In genomic region chrX:129678176-129678880, GRCh38 we compare ENCODE assay signal across 8 cellular contexts. TPM values are rescaled to one million over a fixed set of nuclear protein-coding genes. Genes with fewer than 3 reads are reported as not detected.
DNase-seq lines count a peak whose midpoint lies in the region; ATAC-seq and TF ChIP-seq lines count a peak whose summit lies in the region.

No MANE protein-coding gene starts in this region.

- no peak for TF ChIP-seq POLR2A in gastroesophageal sphincter (IDR thresholded peaks at IDR 0.05)

- no peaks in the 10 kb centered on the region for H3K79me1 ChIP-seq in trophoblast cell (ENCODE audit: low read length)

- TF ChIP-seq EP300 in gastroesophageal sphincter (IDR thresholded peaks at IDR 0.05) = no peak

- intact Hi-C loops in PC-9 (cut with micrococcal nuclease; ENCODE audit: unreplicated experiment) = no loop called here

- TF ChIP-seq CTCF in GM12864 (IDR thresholded peaks at IDR 0.05; ENCODE audit: low read depth, low read length, missing control alignments) (peak; percentile 31), PC-9 (conservative IDR thresholded peaks at IDR 0.05) (peak; percentile 56; the same call in 1 of the 2 replicates), gastroesophageal sphincter (IDR thresholded peaks at IDR 0.05) (peak in 2 of 4 experiments; percentile 23 to 54)

- no peak overlapping the region for H3K18ac ChIP-seq in trophoblast cell (ENCODE audit: low read length)

- ATAC-seq in HG03139 (IDR thresholded peaks at IDR 0.05; ENCODE audit: unreplicated experiment) (peak; percentile 75), gastroesophageal sphincter (peak; percentile 86)

- H3K27ac ChIP-seq in PC-9 = peak overlapping the region; percentile 18; the same call in 1 of the 2 replicates
- H3K27ac ChIP-seq in gastroesophageal sphincter = peak overlapping the region; percentile 34 to 84 (median 82)
- no peak overlapping the region for H3K27ac ChIP-seq in trophoblast cell (ENCODE audit: low read depth, low read length)

- H3K23ac ChIP-seq in trophoblast cell (ENCODE audit: low read length) = no peak overlapping the region

- H3K9ac ChIP-seq in trophoblast cell (ENCODE audit: low read length) = no peak overlapping the region

- H3K9me2 ChIP-seq in PC-9 (ENCODE audit: insufficient read depth) = no peaks in the 10 kb centered on the region; the same call in 1 of the 2 replicates

- H3K27me3 ChIP-seq in PC-9 (ENCODE audit: insufficient read depth, low read depth) (no peaks in the 10 kb centered on the region), gastroesophageal sphincter (no peaks in the 10 kb centered on the region), trophoblast cell (ENCODE audit: insufficient read depth, low read length) (no peaks in the 10 kb centered on the region)

- H3K79me2 ChIP-seq in PC-9 (ENCODE audit: low read depth) = no peaks in the 10 kb centered on the region
- H3K79me2 ChIP-seq in trophoblast cell (ENCODE audit: control insufficient read depth, insufficient read depth, low read length, poor library complexity) = no peaks in the 10 kb centered on the region

- peaks cover 9% of the 10 kb centered on the region; the same call in 1 of the 2 replicates for H3F3A ChIP-seq in PC-9 (ENCODE audit: insufficient read depth, low read depth)

- H4K12ac ChIP-seq in trophoblast cell (ENCODE audit: low read depth, low read length) = no peak overlapping the region

- H2AFZ ChIP-seq in PC-9 (peak overlapping the region; percentile 96), trophoblast cell (ENCODE audit: insufficient read depth, low read length, poor library complexity) (no peak overlapping the region)

- H3K9me3 ChIP-seq in PC-9 (ENCODE audit: insufficient read depth, low read depth) (no peaks in the 10 kb centered on the region), gastroesophageal sphincter (no peaks in the 10 kb centered on the region), trophoblast cell (ENCODE audit: insufficient read depth, low read depth, low read length) (no peaks in the 10 kb centered on the region)

- CTCF ChIA-PET in PC-9 (lab: Charles Lee) = interaction anchor here (0.6 kb wide), 2 partner anchors 77 to 292 kb away, joined by 3 to 5 read pairs; no protein-coding TSS in a partner anchor

- no peak overlapping the region for H3K4ac ChIP-seq in trophoblast cell (ENCODE audit: low read depth, low read length)

- H4K20me1 ChIP-seq in PC-9 (ENCODE audit: insufficient read depth) = no peaks in the 10 kb centered on the region

- H3K4me2 ChIP-seq in PC-9 = peak overlapping the region; percentile 93
- peak overlapping the region; percentile 23 for H3K4me2 ChIP-seq in trophoblast cell (ENCODE audit: low read length)

- no peak overlapping the region for H2BK5ac ChIP-seq in trophoblast cell (ENCODE audit: low read depth, low read length, poor library complexity)

- H3K4me1 ChIP-seq in PC-9 (replicated peaks; ENCODE audit: insufficient read depth) (peaks cover 13% of the 10 kb centered on the region; the same call in 1 of the 2 replicates), gastroesophageal sphincter (peaks cover 0 to 9% (median 0%) of the 10 kb centered on the region in 3 donors), trophoblast cell (ENCODE audit: control insufficient read depth in 1 of 2, insufficient read depth in 2 of 2, low read length in 2 of 2) (no peaks in the 10 kb centered on the region)

- no peak overlapping the region for H2AK5ac ChIP-seq in trophoblast cell (ENCODE audit: low read length)

- H2BK120ac ChIP-seq in trophoblast cell (ENCODE audit: insufficient read depth, low read length, poor library complexity) = no peak overlapping the region

- BruUV-seq in PC-9 (replicated peaks; lab: Mats Ljungman, UMichigan) = no TSS peak

- H3K14ac ChIP-seq in trophoblast cell (ENCODE audit: low read length) = no peak overlapping the region

- H4K8ac ChIP-seq in trophoblast cell (ENCODE audit: low read depth, low read length) = no peak overlapping the region

- H3K4me3 ChIP-seq in GM12864 (ENCODE audit: low read depth, low read length) (peak overlapping the region; percentile 47), PC-9 (peak overlapping the region; percentile 53), gastroesophageal sphincter (peak overlapping the region; percentile 40 to 51), trophoblast cell (ENCODE audit: low read depth, low read length) (no peak overlapping the region)

- 57% methylated on average over 6 of the region's 49 CpGs; no CpG with 5 or more reads in 1 of the 2 donors for WGBS in gastroesophageal sphincter (ENCODE audit: low coverage in 1 of 2), 2 donors
- no CpG with 5 or more reads among the region's 49 CpGs for WGBS in trophoblast cell (ENCODE audit: extremely low coverage, insufficient coverage, insufficient read length)

- no peak for DNase-seq in GM12864 (ENCODE audit: low read depth)
- peak; percentile 39 to 74 for DNase-seq in PC-9
- peak; percentile 36 for DNase-seq in activated gamma-delta T cell (lab: John Stamatoyannopoulos, UW)
- no peak for DNase-seq in trophoblast cell
- no peak for DNase-seq in NCI-H226
- no peak for DNase-seq in T1000 (lab: John Stamatoyannopoulos, UW)

- H3K36me3 ChIP-seq in PC-9 (ENCODE audit: low read depth) (no peaks in the 10 kb centered on the region), gastroesophageal sphincter (no peaks in the 10 kb centered on the region), trophoblast cell (ENCODE audit: control insufficient read depth in 1 of 2, insufficient read depth in 2 of 2, low read length in 2 of 2) (no peaks in the 10 kb centered on the region)

- H4K91ac ChIP-seq in trophoblast cell (ENCODE audit: low read depth, low read length) = no peak overlapping the region

- POLR2A ChIA-PET in PC-9 (lab: Charles Lee; ENCODE audit: unreplicated experiment) = interaction anchor here (0.6 kb wide), 1 partner anchor 39 kb away, joined by 3 read pairs; no protein-coding TSS in a partner anchor

- no peak overlapping the region for H2BK12ac ChIP-seq in trophoblast cell (ENCODE audit: low read length)

RNA-seq across cellular contexts. Expression of gene APLN, which starts 23.6 kb away (rescaled TPM):
- total RNA-seq in PC-9 (2021) = 0.13 TPM in 2 replicates
- 1 to 10 TPM in 3 of 4 donors, under 1 TPM in 1; 0.78 to 2.3 (median 1.2) TPM for total RNA-seq in gastroesophageal sphincter
- 0.06 and 0.07 TPM in 2 replicates for polyA plus RNA-seq in trophoblast cell (2013)

Comparison
In these comparisons a context has a peak if more than half of its experiments do, and no peak if none do; other contexts are left out.
1. DNase-seq: peak in PC-9 (2 of 2) and activated gamma-delta T cell (single experiment); none in GM12864 (single experiment), trophoblast cell (0 of 2), NCI-H226 (single experiment) and T1000 (single experiment).